In the genomic region with DNA sequence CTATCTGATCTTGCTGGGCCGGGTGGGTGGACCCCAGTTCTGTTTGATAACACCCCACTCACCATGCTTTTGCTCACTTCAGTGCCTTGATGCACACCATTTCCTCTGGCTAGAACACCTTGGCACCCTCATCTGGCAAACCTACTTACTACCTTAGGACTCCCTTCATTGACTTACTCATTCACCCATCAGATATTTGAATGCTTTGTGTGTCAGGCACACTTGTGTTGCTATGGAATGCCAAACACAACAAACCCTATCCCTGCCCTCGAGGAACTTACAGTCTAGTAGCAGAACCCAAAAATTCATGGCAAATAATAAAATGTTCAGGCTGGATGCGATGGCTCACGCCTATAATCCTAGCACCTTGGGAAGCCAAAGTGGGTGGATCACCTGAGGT, we compare ENCODE assay signal across 19 cellular contexts.
"Had no signal": no experiment of that assay in that cellular context is flagged by ENCODE, and none has a peak within 500 bp of the region (broad histone marks: within the 10 kb centered on the region; RNA-seq: fewer than 3 reads in every experiment).

No MANE protein-coding gene starts in this region.

- H3K36me3 ChIP-seq: breast epithelium, ovary had no signal

- H3K9me3 Mint-ChIP-seq: activated CD4-positive, alpha-beta T cell treated with anti-CD3 and anti-CD28 coated beads, Interleukin-2, amount 10 ng/mL, durations not matched to agents 7 days and 5 days; effector memory CD8-positive, alpha-beta T cell; neural crest cell; stimulated activated naive CD8-positive, alpha-beta T cell treated with anti-CD3 and anti-CD28 coated beads, Interleukin-15, Interleukin-2, amounts not matched to agents 100 ng/mL and 50 ng/mL, for 24 hours had no signal

- H3K27me3 ChIP-seq: breast epithelium, gastroesophageal sphincter, ovary, suprapubic skin had no signal

- H3K4me3 Mint-ChIP-seq: activated CD4-positive, alpha-beta T cell treated with anti-CD3 and anti-CD28 coated beads, Interleukin-2, amount 10 ng/mL, durations not matched to agents 7 days and 5 days; effector memory CD8-positive, alpha-beta T cell; neural crest cell; stimulated activated naive CD8-positive, alpha-beta T cell treated with anti-CD3 and anti-CD28 coated beads, Interleukin-15, Interleukin-2, amounts not matched to agents 100 ng/mL and 50 ng/mL, for 24 hours; type B pancreatic cell had no signal

- H3K27me3 Mint-ChIP-seq: stimulated activated naive CD8-positive, alpha-beta T cell treated with anti-CD3 and anti-CD28 coated beads, Interleukin-15, Interleukin-2, amounts not matched to agents 100 ng/mL and 50 ng/mL, for 24 hours had no signal

- H3K9me3 ChIP-seq: breast epithelium, gastroesophageal sphincter, left ventricle myocardium inferior, ovary, suprapubic skin had no signal

- H3K4me1 ChIP-seq: breast epithelium, gastroesophageal sphincter had no signal

- DNase-seq: activated CD4-positive, alpha-beta T cell treated with anti-CD3 and anti-CD28 coated beads, Interleukin-2, amount 10 ng/mL, durations not matched to agents 7 days and 5 days; activated CD4-positive, CD25-positive, alpha-beta regulatory T cell; activated CD8-positive, alpha-beta memory T cell treated with anti-CD3 and anti-CD28 coated beads, Interleukin-2, amount 50 U/mL, for 48 hours; anterior cingulate cortex; dermis blood vessel endothelial cell; effector memory CD8-positive, alpha-beta T cell; erythroblast; hippocampal formation; kidney; left ventricle myocardium inferior; ovary; retina; stimulated activated CD4-positive, alpha-beta T cell treated with anti-CD3 and anti-CD28 coated beads, Interleukin-4, amount 100 ng/mL, for 24 hours had no signal

- H3K27ac Mint-ChIP-seq: activated CD4-positive, alpha-beta T cell treated with anti-CD3 and anti-CD28 coated beads, Interleukin-2, amount 10 ng/mL, durations not matched to agents 7 days and 5 days; effector memory CD8-positive, alpha-beta T cell; type B pancreatic cell had no signal

- ATAC-seq: effector memory CD8-positive, alpha-beta T cell; gastroesophageal sphincter had no signal

- H3K4me3 ChIP-seq: breast epithelium, gastroesophageal sphincter, left ventricle myocardium inferior, ovary, suprapubic skin had no signal

- H3K27ac ChIP-seq: breast epithelium, gastroesophageal sphincter, left ventricle myocardium inferior, ovary, suprapubic skin had no signal
